8 cellular contexts compared by ENCODE assay signal in the genomic region with DNA sequence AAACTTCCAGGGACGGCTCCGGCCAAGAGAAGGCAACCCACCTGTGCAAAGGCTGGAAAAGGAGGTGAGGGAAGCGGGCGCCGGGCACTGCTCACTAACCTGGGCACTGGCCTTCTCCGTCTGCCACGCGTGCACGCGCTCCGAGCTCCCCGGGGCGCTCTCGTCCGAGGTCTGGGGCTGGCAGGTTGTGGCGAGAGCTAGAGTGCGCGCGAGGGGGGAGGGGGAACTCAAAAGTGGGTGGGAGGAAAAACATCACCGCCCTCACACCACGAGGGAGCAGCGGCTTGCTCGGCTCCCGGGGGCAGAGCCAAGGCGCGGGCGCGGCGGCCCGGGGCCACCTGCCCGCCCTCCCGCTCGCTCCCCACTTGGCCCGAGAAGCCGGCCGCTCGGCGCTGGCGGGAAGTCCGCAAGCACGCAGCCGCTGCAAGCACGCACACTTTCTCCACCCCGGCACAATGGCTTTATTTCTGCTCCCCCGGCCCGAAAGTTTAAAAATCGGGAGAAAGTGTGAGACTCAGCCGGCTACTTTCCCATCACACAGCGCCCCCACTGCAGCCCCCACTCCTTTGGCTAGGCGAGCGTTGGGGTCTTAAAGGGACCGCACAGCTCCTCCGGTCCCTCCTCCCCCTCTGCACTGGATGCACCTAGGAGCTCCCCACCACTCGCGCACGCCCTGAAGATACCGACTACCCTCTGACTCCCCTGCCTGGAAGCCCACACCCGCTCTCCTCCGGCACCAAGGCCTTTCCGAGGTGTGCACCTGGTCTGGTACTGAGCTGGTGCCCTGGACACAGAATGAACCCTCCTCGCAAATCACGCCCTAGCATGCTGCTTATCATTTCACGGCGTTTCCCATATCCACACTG. TPM values are rescaled to one million over a fixed set of nuclear protein-coding genes. Genes with fewer than 3 reads are reported as not detected.
DNase-seq lines count a peak whose midpoint lies in the region; ATAC-seq and TF ChIP-seq lines count a peak whose summit lies in the region.

A gene with protein sequence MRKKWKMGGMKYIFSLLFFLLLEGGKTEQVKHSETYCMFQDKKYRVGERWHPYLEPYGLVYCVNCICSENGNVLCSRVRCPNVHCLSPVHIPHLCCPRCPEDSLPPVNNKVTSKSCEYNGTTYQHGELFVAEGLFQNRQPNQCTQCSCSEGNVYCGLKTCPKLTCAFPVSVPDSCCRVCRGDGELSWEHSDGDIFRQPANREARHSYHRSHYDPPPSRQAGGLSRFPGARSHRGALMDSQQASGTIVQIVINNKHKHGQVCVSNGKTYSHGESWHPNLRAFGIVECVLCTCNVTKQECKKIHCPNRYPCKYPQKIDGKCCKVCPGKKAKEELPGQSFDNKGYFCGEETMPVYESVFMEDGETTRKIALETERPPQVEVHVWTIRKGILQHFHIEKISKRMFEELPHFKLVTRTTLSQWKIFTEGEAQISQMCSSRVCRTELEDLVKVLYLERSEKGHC (minus strand): TSS at position 173 of the 866 bp plus-strand sequence. CDS start 3,636 bp downstream, outside the sequence.

- no peaks in the 10 kb centered on the region for H3K9me3 ChIP-seq in SJCRH30 (replicated peaks)
- no peaks in the 10 kb centered on the region for H3K9me3 ChIP-seq in ovary

- no peaks in the 10 kb centered on the region for H3K27me3 ChIP-seq in SJCRH30
- no peaks in the 10 kb centered on the region for H3K27me3 ChIP-seq in ovary

- WGBS in ovary, 3 donors = 12 to 20% (median 19%) methylated on average over 58 to 64 of the region's 64 CpGs

- POLR2A ChIA-PET in HEK293T (lab: Yijun Ruan, JAX) = no interaction called here

- CTCF ChIA-PET in HEK293T (lab: Yijun Ruan, JAX) = interaction anchor here (0.5 to 0.7 kb wide), 2 partner anchors 10 to 963 kb away, joined by 3 to 5 read pairs; no protein-coding TSS in a partner anchor

- H3K36me3 ChIP-seq in SJCRH30 (no peaks in the 10 kb centered on the region), ovary (no peaks in the 10 kb centered on the region)

- TF ChIP-seq CTCF in ovary (IDR thresholded peaks at IDR 0.05) = no peak

- intact Hi-C loops in ovary (cut with DNase I) = no loop called here

- H3K4me1 ChIP-seq in SJCRH30 (no peaks in the 10 kb centered on the region), ovary (ENCODE audit: insufficient read depth) (no peaks in the 10 kb centered on the region)

- H3K4me3 ChIP-seq in SJCRH30 (peak within 1 kb of the TSS; percentile 46), ovary (peak within 1 kb of the TSS; percentile 15)

- no peak for TF ChIP-seq POLR2A in ovary (IDR thresholded peaks at IDR 0.05)

- no peak for TF ChIP-seq EP300 in ovary (IDR thresholded peaks at IDR 0.05)

- ATAC-seq in HG02938 (IDR thresholded peaks at IDR 0.05; ENCODE audit: unreplicated experiment) (no peak), HG03457 (IDR thresholded peaks at IDR 0.05; ENCODE audit: unreplicated experiment) (no peak)

- DNase-seq in HEK293T (ENCODE audit: extremely low spot score) (peak; percentile 47), SJCRH30 (peak in 1 of 2 experiments; percentile 11), glomerular visceral epithelial cell (ENCODE audit: extremely low spot score) (peak; percentile 73), ovary (peak; percentile 11 to 59 (median 33)), activated gamma-delta T cell (lab: John Stamatoyannopoulos, UW) (no peak)
- no peak for DNase-seq in activated naive CD4-positive, alpha-beta T cell treated with anti-CD3 and anti-CD28 coated beads, Interleukin-2, amount 50 U/mL, for 16 hours

- H3K27ac ChIP-seq in SJCRH30 = no peak within 1 kb of the TSS
- no peak within 1 kb of the TSS for H3K27ac ChIP-seq in ovary

TF ChIP-seq in HEK293T, 16 proteins besides CTCF, POLR2A, EP300 and RAD21:
- TF ChIP-seq BHLHE40 (IDR thresholded peaks at IDR 0.05; ENCODE audit: borderline replicate concordance) = no peak
- TF ChIP-seq ELF4 (IDR thresholded peaks at IDR 0.05) = no peak
- TF ChIP-seq L3MBTL2 (conservative IDR thresholded peaks at IDR 0.05) = no peak
- TF ChIP-seq ZNF384 (IDR thresholded peaks at IDR 0.05) = no peak
- TF ChIP-seq HDGF (IDR thresholded peaks at IDR 0.05; ENCODE audit: borderline replicate concordance) = no peak
- no peak for TF ChIP-seq SP1 (IDR thresholded peaks at IDR 0.05)
- no peak for TF ChIP-seq NFRKB (IDR thresholded peaks at IDR 0.05)
- no peak for TF ChIP-seq CTBP1 (IDR thresholded peaks at IDR 0.05; ENCODE audit: borderline replicate concordance)
- TF ChIP-seq FOXA1 (IDR thresholded peaks at IDR 0.05) = no peak
- no peak for TF ChIP-seq SUZ12 (IDR thresholded peaks at IDR 0.05)
- TF ChIP-seq TARDBP (IDR thresholded peaks at IDR 0.05) = no peak
- TF ChIP-seq FOXK2 (IDR thresholded peaks at IDR 0.05) = no peak
- no peak for TF ChIP-seq LEF1 (IDR thresholded peaks at IDR 0.05; ENCODE audit: borderline replicate concordance)
- TF ChIP-seq ARNT (IDR thresholded peaks at IDR 0.05) = no peak
- TF ChIP-seq, protein P1, sequence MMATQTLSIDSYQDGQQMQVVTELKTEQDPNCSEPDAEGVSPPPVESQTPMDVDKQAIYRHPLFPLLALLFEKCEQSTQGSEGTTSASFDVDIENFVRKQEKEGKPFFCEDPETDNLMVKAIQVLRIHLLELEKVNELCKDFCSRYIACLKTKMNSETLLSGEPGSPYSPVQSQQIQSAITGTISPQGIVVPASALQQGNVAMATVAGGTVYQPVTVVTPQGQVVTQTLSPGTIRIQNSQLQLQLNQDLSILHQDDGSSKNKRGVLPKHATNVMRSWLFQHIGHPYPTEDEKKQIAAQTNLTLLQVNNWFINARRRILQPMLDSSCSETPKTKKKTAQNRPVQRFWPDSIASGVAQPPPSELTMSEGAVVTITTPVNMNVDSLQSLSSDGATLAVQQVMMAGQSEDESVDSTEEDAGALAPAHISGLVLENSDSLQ (IDR thresholded peaks at IDR 0.05) = no peak
- no peak for TF ChIP-seq FOXM1 (IDR thresholded peaks at IDR 0.05; ENCODE audit: borderline replicate concordance)

RNA-seq across cellular contexts. Expression of the gene that starts here (rescaled TPM):
- 2.2 and 2.7 TPM in 2 replicates for total RNA-seq in SJCRH30 (2014; rRNA removed; shearing (Covaris generic))
- 10 to 100 TPM in 3 of 7 donors, 1 to 10 TPM in 3, under 1 TPM in 1; 0.66 to 20.8 (median 1.9) TPM for total RNA-seq in ovary
- polyA plus RNA-seq in ovary = 10 to 100 TPM in 1 of 2 donors, 1 to 10 TPM in 1; 3.8 to 70.2 TPM

Comparison
In these comparisons a context has a peak if more than half of its experiments do, and no peak if none do; other contexts are left out.
1. DNase-seq: peak in HEK293T (single experiment), glomerular visceral epithelial cell (single experiment) and ovary (5 of 5); none in activated gamma-delta T cell (single experiment) and activated naive CD4-positive, alpha-beta T cell treated with anti-CD3 and anti-CD28 coated beads, Interleukin-2, amount 50 U/mL, for 16 hours (single experiment).